9 cellular contexts compared by ENCODE assay signal in the genomic region with DNA sequence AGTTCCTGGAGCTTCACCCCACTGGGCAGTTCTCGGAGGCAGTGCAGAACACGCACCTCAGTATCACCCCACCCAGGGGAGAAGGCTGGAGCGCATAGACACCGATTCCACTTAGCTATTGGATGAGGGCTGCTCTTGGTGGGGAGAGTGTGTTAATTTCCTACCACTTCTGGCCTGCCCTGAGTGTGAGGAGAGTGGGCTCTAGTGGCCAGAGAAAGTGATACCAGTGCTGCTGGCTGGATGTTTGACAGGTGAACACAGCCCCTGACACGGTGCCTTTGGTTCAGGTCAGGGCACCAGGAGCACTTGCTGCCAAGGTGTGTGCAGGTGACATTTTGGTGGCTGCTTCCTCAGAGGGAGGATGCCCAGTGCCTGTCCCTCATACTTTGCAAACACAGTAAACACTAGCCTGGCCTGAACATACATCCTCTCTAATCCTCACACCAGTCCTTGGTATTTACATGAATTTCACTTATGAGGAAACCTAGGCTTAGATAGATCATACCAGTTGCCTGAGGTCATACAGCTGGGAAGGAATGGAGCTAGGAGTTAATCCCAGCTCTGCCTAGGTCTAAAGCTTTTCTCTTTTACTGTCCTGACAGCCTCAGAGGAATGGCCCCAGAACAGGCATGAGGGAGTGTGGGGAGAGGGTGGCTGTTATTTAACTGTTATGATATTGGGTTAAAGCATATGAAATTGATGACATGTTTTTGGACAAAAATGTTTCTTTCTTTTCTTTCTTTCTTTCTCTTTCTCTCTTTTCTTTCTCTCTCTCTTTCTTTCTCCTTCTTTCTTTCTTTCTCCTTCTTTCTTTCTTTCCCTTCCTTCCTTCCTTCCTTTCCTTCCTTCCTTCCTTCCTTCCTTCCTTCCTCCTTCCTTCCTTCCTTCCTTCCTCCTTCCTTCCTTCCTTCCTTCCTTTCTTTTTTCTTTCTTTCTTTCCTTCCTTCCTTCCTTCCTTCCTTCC. TPM values are rescaled to one million over a fixed set of nuclear protein-coding genes. Genes with fewer than 3 reads are reported as not detected.
DNase-seq lines count a peak whose midpoint lies in the region; ATAC-seq and TF ChIP-seq lines count a peak whose summit lies in the region.
"Had no signal": no experiment of that assay in that cellular context is flagged by ENCODE, and none has a peak within 500 bp of the region (broad histone marks: within the 10 kb centered on the region; RNA-seq: fewer than 3 reads in every experiment).

No MANE protein-coding gene starts in this region.

- H3K27me3 Mint-ChIP-seq in effector memory CD8-positive, alpha-beta T cell: peaks cover 0 to 41% of the 10 kb centered on the region in 2 donors

- BruUV-seq in OCI-LY7 (replicated peaks; lab: Mats Ljungman, UMichigan): no TSS peak

- peaks cover 7% of the 10 kb centered on the region for H3K36me3 Mint-ChIP-seq in effector memory CD8-positive, alpha-beta T cell (ENCODE audit: insufficient read depth)

- H3K4me3 Mint-ChIP-seq in effector memory CD8-positive, alpha-beta T cell: no peak overlapping the region

- H3K4me3 ChIP-seq in OCI-LY7 (ENCODE audit: low read depth, low read length, poor library complexity, severe bottlenecking) (no peak overlapping the region), neutrophil (ENCODE audit: low read depth in 1 of 2, low read length in 1 of 2) (no peak overlapping the region), lower leg skin (ENCODE audit: low read depth, poor library complexity, severe bottlenecking) (no peak overlapping the region)
- H3K4me3 ChIP-seq: BLaER1 treated with 17β-estradiol and CSF1 and Interleukin-3, amounts not matched to agents 10 nM and 100 nM had no signal

- H4K20me1 ChIP-seq in OCI-LY7 (ENCODE audit: insufficient read depth, low read length): no peaks in the 10 kb centered on the region

- peaks cover 25 to 28% of the 10 kb centered on the region in 2 donors for H3K4me1 Mint-ChIP-seq in effector memory CD8-positive, alpha-beta T cell (ENCODE audit: low read depth in 2 of 2)

- no peaks in the 10 kb centered on the region for H3K27me3 ChIP-seq in neutrophil

- no peak overlapping the region for H3K4me2 ChIP-seq in OCI-LY7 (ENCODE audit: low read length)
- H3K4me2 ChIP-seq: BLaER1 treated with 17β-estradiol and CSF1 and Interleukin-3, amounts not matched to agents 10 nM and 100 nM had no signal

- H3K9me3 Mint-ChIP-seq in effector memory CD8-positive, alpha-beta T cell: no peaks in the 10 kb centered on the region

- H3K9me3 ChIP-seq in OCI-LY7 (ENCODE audit: low read length) (no peaks in the 10 kb centered on the region), neutrophil (no peaks in the 10 kb centered on the region)

- POLR2A ChIA-PET in OCI-LY7 (lab: Charles Lee): interaction anchor here (0.7 kb wide), 1 partner anchor 68 kb away, joined by 4 read pairs; no protein-coding TSS in a partner anchor

- H3K9me2 ChIP-seq in OCI-LY7 (ENCODE audit: insufficient read depth, low read length): no peaks in the 10 kb centered on the region

- TF ChIP-seq POLR2A in lower leg skin (IDR thresholded peaks at IDR 0.05): no peak

- no peaks in the 10 kb centered on the region for H3K4me1 ChIP-seq in OCI-LY7 (ENCODE audit: insufficient read depth, low read length, poor library complexity, severe bottlenecking)
- H3K4me1 ChIP-seq in neutrophil (ENCODE audit: control insufficient read depth in 1 of 2, insufficient read depth in 1 of 2, low read depth in 1 of 2, low read length in 1 of 2): peaks cover 0 to 6% of the 10 kb centered on the region in 2 experiments

- no peak overlapping the region for H2AFZ ChIP-seq in OCI-LY7 (ENCODE audit: low read length)

- TF ChIP-seq CTCF in OCI-LY7 (conservative IDR thresholded peaks at IDR 0.05; ENCODE audit: low read length) (peak; percentile 64), neutrophil (IDR thresholded peaks at IDR 0.05) (peak; percentile 34), lower leg skin (IDR thresholded peaks at IDR 0.05) (peak in 1 of 3 donors; percentile 32)

- CTCF ChIA-PET in OCI-LY7 (lab: Charles Lee; ENCODE audit: unreplicated experiment): no interaction called here

- H3K27ac Mint-ChIP-seq in effector memory CD8-positive, alpha-beta T cell: peak overlapping the region in 1 of 2 donors; percentile 79

- H3K27ac ChIP-seq in OCI-LY7 (ENCODE audit: low read depth, low read length, poor library complexity, severe bottlenecking): no peak overlapping the region
- H3K27ac ChIP-seq in neutrophil: peak overlapping the region; percentile 76
- H3K27ac ChIP-seq: BLaER1 treated with 17β-estradiol and CSF1 and Interleukin-3, amounts not matched to agents 10 nM and 100 nM had no signal

- intact Hi-C loops in OCI-LY7 (cut with micrococcal nuclease; ENCODE audit: unreplicated experiment) (loop anchor here (5.0 kb wide), 1 partner anchor 108 kb away; a partner anchor contains a TSS), lower leg skin (cut with DNase I; ENCODE audit: low total_unique reads) (no loop called here)

- H3K79me2 ChIP-seq in OCI-LY7 (ENCODE audit: insufficient read depth, low read depth, low read length): no peaks in the 10 kb centered on the region

- no peaks in the 10 kb centered on the region for H3K36me3 ChIP-seq in OCI-LY7 (ENCODE audit: insufficient read depth, low read length)
- H3K36me3 ChIP-seq in neutrophil: peaks cover 42% of the 10 kb centered on the region

- WGBS in lower leg skin, 2 donors: 4 to 7% methylated on average over 5 of the region's 5 CpGs

- ATAC-seq in effector memory CD8-positive, alpha-beta T cell (replicated peaks): peak; percentile 74
- no peak for ATAC-seq in HG02870 (IDR thresholded peaks at IDR 0.05; ENCODE audit: unreplicated experiment)

- DNase-seq in NCI-H1436 (lab: John Stamatoyannopoulos, UW): peak; percentile 2
- no peak for DNase-seq in NCI-H1436 treated with DMSO at 0.1 percent for 48 hours (lab: John Stamatoyannopoulos, UW)
- DNase-seq in HCEC 1CT: peak; percentile 20
- peak; percentile 51 for DNase-seq in OCI-LY7 (ENCODE audit: low spot score)
- DNase-seq in effector memory CD8-positive, alpha-beta T cell: peak; percentile 17 to 29 (median 23)
- no peak for DNase-seq in lower leg skin (ENCODE audit: low spot score in 2 of 2)

RNA-seq across cellular contexts. Expression of a gene that starts 21.0 kb away (rescaled TPM):
- not detected in 2 replicates for total RNA-seq in OCI-LY7 (2014; rRNA removed; shearing (Covaris generic))
- total RNA-seq in OCI-LY7 (2022) (not detected in 2 replicates), lower leg skin (1 to 10 TPM in 2 of 4 donors, under 1 TPM in 2; 0.30 to 3.3 (median 1.1) TPM)

RNA-seq across cellular contexts. Expression of a gene that starts 59.2 kb away (rescaled TPM):
- total RNA-seq in OCI-LY7 (2014; rRNA removed; shearing (Covaris generic)): not detected in 2 replicates
- not detected in 2 replicates for total RNA-seq in OCI-LY7 (2022)
- total RNA-seq in lower leg skin: not detected

Comparison
In these comparisons a context has a peak if more than half of its experiments do, and no peak if none do; other contexts are left out.
1. DNase-seq: peak in NCI-H1436 (single experiment), HCEC 1CT (single experiment), OCI-LY7 (single experiment) and effector memory CD8-positive, alpha-beta T cell (3 of 3); none in NCI-H1436 treated with DMSO at 0.1 percent for 48 hours (single experiment) and lower leg skin (0 of 2).